Comparison of ENCODE assay signal across 2 cellular contexts in genomic region chr4:9493589-9493988, GRCh38. TPM values are rescaled to one million over a fixed set of nuclear protein-coding genes. Genes with fewer than 3 reads are reported as not detected.
"Had no signal": no experiment of that assay in that cellular context is flagged by ENCODE, and none has a peak within 500 bp of the region (broad histone marks: within the 10 kb centered on the region; RNA-seq: fewer than 3 reads in every experiment).

No MANE protein-coding gene starts in this region.

RNA-seq across cellular contexts. Expression of gene DEFB131A, which starts 49.4 kb away (rescaled TPM):
- total RNA-seq: G401, GM12878 had no signal
